ENCODE assay signal across 8 cellular contexts in the genomic region with DNA sequence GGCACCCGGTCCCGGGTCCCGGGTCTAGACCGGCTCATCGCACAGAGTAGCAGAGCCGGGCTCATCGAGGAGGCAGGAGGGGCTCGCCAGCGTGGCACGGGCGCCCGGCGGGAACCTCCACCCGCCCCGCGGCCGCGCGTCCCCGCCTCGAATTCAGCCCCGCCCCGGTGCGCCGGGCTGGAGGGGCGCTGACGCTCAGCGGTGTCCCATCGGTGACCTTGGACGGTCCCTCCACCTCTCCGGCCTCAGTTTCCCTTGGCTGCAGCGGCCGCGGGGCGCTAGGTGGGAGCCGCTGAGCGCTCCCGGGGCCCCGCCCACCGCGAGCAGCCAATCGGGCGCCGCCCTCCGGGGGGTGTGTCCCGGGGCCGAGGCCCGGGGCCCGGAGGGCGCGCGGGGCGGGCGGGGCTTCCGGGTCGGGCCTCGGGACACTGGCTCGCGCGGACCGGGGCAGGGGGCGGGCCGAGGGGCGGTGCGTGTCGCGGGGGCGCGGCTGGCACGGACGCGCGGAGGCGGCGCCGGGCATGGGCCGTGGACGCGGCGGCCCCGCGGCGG. TPM values are rescaled to one million over a fixed set of nuclear protein-coding genes. Genes with fewer than 3 reads are reported as not detected.
DNase-seq lines count a peak whose midpoint lies in the region; TF ChIP-seq lines count a peak whose summit lies in the region.

Gene PPARA, plus strand, starts transcription at position 529 of the 552 bp plus-strand sequence. CDS start 47,858 bp downstream, outside the sequence.

- DNase-seq in GM12864 (ENCODE audit: low read depth) (no peak), HEK293T (ENCODE audit: extremely low spot score) (peak; percentile 91), NCI-H1048 (lab: John Stamatoyannopoulos, UW) (peak; percentile 25), T47D (ENCODE audit: low read depth in 1 of 2, low spot score in 1 of 2) (peak; percentile 88 to 92), NCI-H187 (lab: John Stamatoyannopoulos, UW) (no peak)

- no peaks in the 10 kb centered on the region for H3K36me3 ChIP-seq in iPS-20b (ENCODE audit: insufficient read depth, low read depth, low read length)
- peaks cover 3 to 6% (median 4%) of the 10 kb centered on the region in 3 donors for H3K36me3 ChIP-seq in skeletal muscle tissue (ENCODE audit: control insufficient read depth in 3 of 3, insufficient read depth in 3 of 3, low read length in 3 of 3)

- peaks cover 65% of the 10 kb centered on the region for H3K27me3 ChIP-seq in iPS-20b (ENCODE audit: insufficient read depth, low read length)
- H3K27me3 ChIP-seq in skeletal muscle tissue (ENCODE audit: control insufficient read depth in 3 of 3, insufficient read depth in 3 of 3, low read length in 3 of 3): no peaks in the 10 kb centered on the region

- POLR2A ChIA-PET in HEK293T (lab: Yijun Ruan, JAX): interaction anchor here (1.0 kb wide), 1 partner anchor 114 kb away, joined by 3 read pairs; no protein-coding TSS in a partner anchor

- H3K27ac ChIP-seq in iPS-20b (ENCODE audit: low read length) (no peak within 1 kb of the TSS), skeletal muscle tissue (ENCODE audit: low read depth, low read length) (peak within 1 kb of the TSS; percentile 93)

- peak within 1 kb of the TSS; percentile 92 for H3K4me3 ChIP-seq in GM12864 (ENCODE audit: low read depth, low read length)
- H3K4me3 ChIP-seq in WI38 (ENCODE audit: low read depth, low read length): peak within 1 kb of the TSS; percentile 86
- peak within 1 kb of the TSS; percentile 72 for H3K4me3 ChIP-seq in iPS-20b (ENCODE audit: low read length)
- peak within 1 kb of the TSS; percentile 74 to 89 (median 81) for H3K4me3 ChIP-seq in skeletal muscle tissue (ENCODE audit: low read length in 3 of 3)

- TF ChIP-seq CTCF in GM12864 (IDR thresholded peaks at IDR 0.05; ENCODE audit: low read depth, low read length, missing control alignments) (no peak), WI38 (IDR thresholded peaks at IDR 0.05; ENCODE audit: low read depth, low read length) (no peak)

- CTCF ChIA-PET in HEK293T (lab: Yijun Ruan, JAX): no interaction called here

- in situ Hi-C loops in T47D (cut with HindIII; ENCODE audit: low pct_unique_long_range_greater_than_20kb, low sequenced_read_pairs): no loop called here

- H3K9me3 ChIP-seq in iPS-20b (ENCODE audit: insufficient read depth, low read depth, low read length): no peaks in the 10 kb centered on the region
- H3K9me3 ChIP-seq in skeletal muscle tissue (ENCODE audit: control insufficient read depth in 3 of 3, low read length in 3 of 3): no peaks in the 10 kb centered on the region

- H3K9ac ChIP-seq in iPS-20b (ENCODE audit: low read depth, low read length): peak within 1 kb of the TSS; percentile 62
- H3K9ac ChIP-seq in skeletal muscle tissue (ENCODE audit: low read depth in 1 of 3, low read length in 3 of 3): peak within 1 kb of the TSS; percentile 77 to 94 (median 89)

- H3K4me1 ChIP-seq in iPS-20b (ENCODE audit: insufficient read depth, low read length): no peaks in the 10 kb centered on the region
- H3K4me1 ChIP-seq in skeletal muscle tissue (ENCODE audit: control insufficient read depth in 3 of 3, insufficient read depth in 3 of 3, low read length in 3 of 3): peaks cover 42 to 57% (median 52%) of the 10 kb centered on the region in 3 donors

TF ChIP-seq in HEK293T, 16 proteins besides CTCF, POLR2A, EP300 and RAD21:
- TF ChIP-seq CTBP1 (IDR thresholded peaks at IDR 0.05; ENCODE audit: borderline replicate concordance) (no peak), SUZ12 (IDR thresholded peaks at IDR 0.05) (no peak), HDGF (IDR thresholded peaks at IDR 0.05; ENCODE audit: borderline replicate concordance) (no peak), TARDBP (IDR thresholded peaks at IDR 0.05) (no peak)
TF ChIP-seq in HEK293T: peak in this region for 0.

RNA-seq across cellular contexts. Expression of gene PPARA, which starts in this region (rescaled TPM):
- total RNA-seq in skeletal muscle tissue: 18.8 TPM

Comparison
In these comparisons a context has a peak if more than half of its experiments do, and no peak if none do; other contexts are left out.
1. DNase-seq: peak in HEK293T (single experiment), NCI-H1048 (single experiment) and T47D (2 of 2); none in GM12864 (single experiment) and NCI-H187 (0 of 2).
2. Peak in every context shown above with its lines, with median percentiles within 50 percentile points of each other: H3K4me3 ChIP-seq.